Comparison of ENCODE assay signal across 21 cellular contexts in the genomic region with DNA sequence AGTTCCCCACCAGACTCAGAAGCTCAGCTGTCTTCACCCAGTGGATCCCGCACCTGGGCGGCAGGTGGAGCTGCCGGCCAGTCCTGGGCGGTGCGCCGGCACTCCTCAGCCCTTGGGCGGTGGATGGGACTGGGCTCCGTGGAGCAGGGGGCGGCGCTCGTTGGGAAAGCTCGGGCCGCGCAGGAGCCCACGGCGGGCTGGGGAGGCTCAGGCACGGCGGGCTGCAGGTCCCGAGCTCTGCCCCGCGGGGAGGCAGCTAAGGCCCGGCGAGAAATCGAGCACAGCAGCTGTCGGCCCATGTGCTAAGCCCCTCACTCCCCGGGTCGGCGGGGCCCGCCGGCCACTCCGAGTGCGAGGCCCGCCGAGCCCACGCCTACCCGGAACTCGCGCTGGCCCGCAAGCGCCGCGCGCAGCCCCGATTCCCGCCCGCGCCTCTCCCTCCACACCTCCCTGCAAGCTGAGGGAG.
A peak's percentile ranks its signal among the peaks of the same experiment; 100 is the strongest.
DNase-seq lines count a peak whose midpoint lies in the region; FAIRE-seq and TF ChIP-seq lines count a peak whose summit lies in the region.
"Had no signal": no experiment of that assay in that cellular context is flagged by ENCODE, and none has a peak within 500 bp of the region (broad histone marks: within the 10 kb centered on the region; RNA-seq: fewer than 3 reads in every experiment).

No MANE protein-coding gene starts in this region.

- FAIRE-seq in H1 (lab: Jason Lieb, UNC) (no peak), kidney (lab: Jason Lieb, UNC) (no peak)
- FAIRE-seq: GM18507 had no signal

- H3K4me1 Mint-ChIP-seq in MCF 10A (ENCODE audit: insufficient read depth, unreplicated experiment), result no peaks in the 10 kb centered on the region

- POLR2A ChIA-PET in H1 (lab: Charles Lee; ENCODE audit: partially characterized antibody), result no interaction called here
- POLR2A ChIA-PET in MCF 10A (lab: Yijun Ruan, JAX), result no interaction called here

- CTCF ChIA-PET in H1 (lab: Charles Lee; ENCODE audit: partially characterized antibody), result interaction anchor here (1.0 to 1.5 kb wide), 4 partner anchors 8 to 224 kb away, joined by 3 to 4 read pairs (median 4); no protein-coding TSS in a partner anchor
- CTCF ChIA-PET in MCF 10A (lab: Yijun Ruan, JAX), result interaction anchor here (0.6 kb wide), 1 partner anchor 57 kb away, joined by 3 read pairs; no protein-coding TSS in a partner anchor

- no peaks in the 10 kb centered on the region for H3K27me3 Mint-ChIP-seq in MCF 10A (ENCODE audit: insufficient read depth, unreplicated experiment)

- H2BK15ac ChIP-seq in H1 (ENCODE audit: low read length), result no peak overlapping the region

- H3K9me3 Mint-ChIP-seq in MCF 10A (ENCODE audit: unreplicated experiment), result peaks cover 16% of the 10 kb centered on the region

- H3K4me3 Mint-ChIP-seq in MCF 10A (ENCODE audit: unreplicated experiment), result no peak overlapping the region

- H3K4me1 ChIP-seq in H1 (replicated peaks in 1 of 4; ENCODE audit: control insufficient read depth in 3 of 4, insufficient read depth in 4 of 4, low read length in 3 of 4) (no peaks in the 10 kb centered on the region), kidney (ENCODE audit: control insufficient read depth in 1 of 2, insufficient read depth in 1 of 2, low read depth in 1 of 2, low read length in 2 of 2) (no peaks in the 10 kb centered on the region), spleen (no peaks in the 10 kb centered on the region)
- H3K4me1 ChIP-seq: heart left ventricle had no signal

- H4K20me1 ChIP-seq in H1 (replicated peaks in 1 of 2; ENCODE audit: control insufficient read depth in 1 of 2, insufficient read depth in 2 of 2, low read length in 2 of 2), result no peaks in the 10 kb centered on the region

- H3K18ac ChIP-seq in H1 (ENCODE audit: extremely low read depth, low read length), result no peak overlapping the region

- no peak overlapping the region for H2AK5ac ChIP-seq in H1 (ENCODE audit: low read depth, low read length)

- H3K4me2 ChIP-seq in H1 (ENCODE audit: insufficient read depth in 1 of 2, low read depth in 2 of 2, low read length in 2 of 2), result peak overlapping the region in 1 of 2 experiments; percentile 13; a peak in 1 of 4 replicates

- no peaks in the 10 kb centered on the region for H3K27me3 ChIP-seq in H7 (ENCODE audit: control insufficient read depth, insufficient read depth, low read length)
- no peaks in the 10 kb centered on the region for H3K27me3 ChIP-seq in H1 (replicated peaks in 1 of 4; ENCODE audit: control insufficient read depth in 3 of 4, extremely low read depth in 1 of 4, insufficient read depth in 3 of 4, low read length in 3 of 4)
- no peaks in the 10 kb centered on the region for H3K27me3 ChIP-seq in spleen (replicated peaks in 1 of 7)
- H3K27me3 ChIP-seq: heart left ventricle had no signal

- H3K36me3 ChIP-seq in H7 (replicated peaks; ENCODE audit: control insufficient read depth, insufficient read depth, low read length) (no peaks in the 10 kb centered on the region), H1 (ENCODE audit: control insufficient read depth in 2 of 4, insufficient read depth in 4 of 4, low read length in 3 of 4) (no peaks in the 10 kb centered on the region), kidney (ENCODE audit: control insufficient read depth in 1 of 2, insufficient read depth in 2 of 2, low read length in 2 of 2) (no peaks in the 10 kb centered on the region), spleen (no peaks in the 10 kb centered on the region)
- H3K36me3 ChIP-seq: heart left ventricle had no signal

- H3K36me3 Mint-ChIP-seq in MCF 10A (ENCODE audit: insufficient read depth, unreplicated experiment), result no peaks in the 10 kb centered on the region

- no peak overlapping the region for H4K91ac ChIP-seq in H1 (replicated peaks; ENCODE audit: insufficient read length, low read length)

- H3K9ac ChIP-seq in H1 (replicated peaks in 1 of 4; ENCODE audit: extremely low read depth in 1 of 4, low read depth in 3 of 4, low read length in 3 of 4), result no peak overlapping the region
- H3K9ac ChIP-seq in kidney (ENCODE audit: low read length in 2 of 2), result no peak overlapping the region

- no peak overlapping the region for H2BK20ac ChIP-seq in H1 (ENCODE audit: low read length)

- H3K14ac ChIP-seq in H1 (ENCODE audit: insufficient read length), result no peak overlapping the region

- peak; percentile 43 to 61 for TF ChIP-seq RAD21 in H1 (IDR thresholded peaks at IDR 0.05 in 1 of 2, conservative IDR thresholded peaks at IDR 0.05 in 1 of 2; ENCODE audit: low read depth in 2 of 2, low read length in 2 of 2)

- no peak overlapping the region for H4K8ac ChIP-seq in H1 (ENCODE audit: extremely low read depth, insufficient read depth, low read length)

- BruUV-seq in MCF 10A (replicated peaks; lab: Mats Ljungman, UMichigan), result no TSS peak

- no peak overlapping the region for H4K5ac ChIP-seq in H1 (ENCODE audit: insufficient read length, low read depth, low read length)

- no peak overlapping the region for H2BK12ac ChIP-seq in H1 (ENCODE audit: low read depth, low read length)

- DNase-seq in H7, result peak; percentile 1
- DNase-seq in H1 (ENCODE audit: low read depth in 1 of 2, low spot score in 2 of 2), result peak; percentile 10 to 68
- peak; percentile 52 for DNase-seq in kidney
- peak; percentile 72 for DNase-seq in spleen
- DNase-seq in NCI-H526 treated with DMSO at 0.1 percent for 48 hours (lab: John Stamatoyannopoulos, UW), result no peak
- no peak for DNase-seq in SHP77 (lab: John Stamatoyannopoulos, UW)
- DNase-seq in MCF 10A (ENCODE audit: unreplicated experiment), result no peak
- DNase-seq: activated CD4-positive, alpha-beta T cell treated with anti-CD3 and anti-CD28 coated beads, Interleukin-2, amount 50 U/mL, for 1 hour; amygdala; central memory CD4-positive, alpha-beta T cell; effector CD4-positive, alpha-beta T cell; heart left ventricle; NCI-H146; NCI-H2171 treated with DMSO at 0.1 percent for 48 hours; NCI-H774; PC-3; retina; SIG-M5; stimulated activated CD4-positive, alpha-beta T cell treated with anti-CD3 and anti-CD28 coated beads, Interleukin-15, amount 100 ng/mL, for 24 hours; T-helper 1 cell had no signal

- no peak overlapping the region for H3K27ac Mint-ChIP-seq in MCF 10A (ENCODE audit: low read depth, unreplicated experiment)

- H3K4me3 ChIP-seq in H7 (ENCODE audit: insufficient read depth, low read depth, low read length) (peak overlapping the region; percentile 47), H1 (ENCODE audit: extremely low read depth in 1 of 4, insufficient read depth in 2 of 4, low read depth in 3 of 4, low read length in 4 of 4) (peak overlapping the region in 2 of 4 experiments; percentile 23 to 37; a peak in 3 of 8 replicates), kidney (ENCODE audit: low read length in 2 of 2) (no peak overlapping the region), spleen (no peak overlapping the region)
- H3K4me3 ChIP-seq: heart left ventricle had no signal

- H3K27ac ChIP-seq in H1 (ENCODE audit: low read depth, low read length) (no peak overlapping the region), kidney (ENCODE audit: low read depth in 2 of 2, low read length in 2 of 2) (no peak overlapping the region), spleen (no peak overlapping the region)
- H3K27ac ChIP-seq: heart left ventricle had no signal

- intact Hi-C loops in kidney (cut with DNase I) (no loop called here), spleen (cut with DNase I; ENCODE audit: low total_unique reads) (no loop called here), MCF 10A (cut with micrococcal nuclease) (no loop called here)

- no peak overlapping the region for H3K23ac ChIP-seq in H1 (ENCODE audit: insufficient read length)

- H2BK5ac ChIP-seq in H1 (ENCODE audit: low read depth, low read length), result no peak overlapping the region

- H3K9me3 ChIP-seq in H1 (ENCODE audit: insufficient read depth in 2 of 2, low read depth in 1 of 2, low read length in 1 of 2) (peaks cover 0 to 7% of the 10 kb centered on the region in 2 experiments; a peak in 1 of 4 replicates), kidney (ENCODE audit: control insufficient read depth in 1 of 2, low read length in 2 of 2) (peaks cover 0 to 2% of the 10 kb centered on the region in 2 donors), spleen (peaks cover 0 to 37% (median 7%) of the 10 kb centered on the region in 8 donors)

- H2AFZ ChIP-seq in H1 (ENCODE audit: low read length), result no peak overlapping the region

- H2BK120ac ChIP-seq in H1 (replicated peaks; ENCODE audit: low read depth, low read length), result no peak overlapping the region

- H3K23me2 ChIP-seq in H1 (ENCODE audit: low read depth, low read length), result no peaks in the 10 kb centered on the region

- no peaks in the 10 kb centered on the region for H3K79me2 ChIP-seq in H1 (ENCODE audit: control insufficient read depth in 1 of 2, insufficient read depth in 2 of 2, low read length in 2 of 2)

- 62% methylated on average over 29 of the region's 47 CpGs; no CpG with 5 or more reads in 1 of the 2 experiments for WGBS in H1 (ENCODE audit: extremely low coverage in 1 of 2, insufficient coverage in 1 of 2, insufficient read length in 1 of 2, insufficient replicate concordance in 2 of 2, low coverage in 1 of 2, low lambda C conversion rate in 2 of 2, missing lambda C conversion rate in 1 of 2), 2 experiments
- WGBS in spleen, 5 donors, result 45 to 76% (median 63%) methylated on average over 9 to 47 of the region's 47 CpGs

- no peaks in the 10 kb centered on the region for H3K79me1 ChIP-seq in H1 (ENCODE audit: low read depth, low read length)

- no peak overlapping the region for H3K4ac ChIP-seq in H1 (replicated peaks; ENCODE audit: insufficient read length, low read depth, low read length)

- H3K56ac ChIP-seq in H1 (replicated peaks; ENCODE audit: insufficient read length, low read depth, low read length), result no peak overlapping the region

- TF ChIP-seq CTCF in H1 (IDR thresholded peaks at IDR 0.05; ENCODE audit: control extremely low read depth in 1 of 3, insufficient read depth in 1 of 3, low read depth in 1 of 3, low read length in 3 of 3) (peak; percentile 26 to 39 (median 27)), kidney (IDR thresholded peaks at IDR 0.05; ENCODE audit: borderline replicate concordance, extremely low read depth, insufficient read depth) (peak; percentile 20), spleen (IDR thresholded peaks at IDR 0.05 in 8 of 11, conservative IDR thresholded peaks at IDR 0.05 in 3 of 11) (no peak), MCF 10A (IDR thresholded peaks at IDR 0.05; ENCODE audit: unreplicated experiment) (no peak)

- TF ChIP-seq POLR2A in H1 (IDR thresholded peaks at IDR 0.05; ENCODE audit: control extremely low read depth in 1 of 2, low read depth in 2 of 2, low read length in 2 of 2), result no peak
- TF ChIP-seq POLR2A in spleen (IDR thresholded peaks at IDR 0.05), result no peak

- no peak for TF ChIP-seq EP300 in H1 (IDR thresholded peaks at IDR 0.05; ENCODE audit: borderline replicate concordance in 1 of 2, low read depth in 2 of 2, low read length in 2 of 2)

TF ChIP-seq in H1, 55 proteins besides CTCF, POLR2A, EP300 and RAD21 (continues in another document):
- TF ChIP-seq KDM4A (IDR thresholded peaks at IDR 0.05; ENCODE audit: low read depth, low read length, severe bottlenecking), result peak; percentile 33

Comparison
In these comparisons a context has a peak if more than half of its experiments do, and no peak if none do; other contexts are left out.
1. DNase-seq: peak in H7 (single experiment), H1 (2 of 2), kidney (single experiment) and spleen (single experiment); none in NCI-H526 treated with DMSO at 0.1 percent for 48 hours (single experiment), SHP77 (0 of 2) and MCF 10A (single experiment).
2. CTCF ChIP-seq: peak in H1 (3 of 3) and kidney (single experiment); none in spleen (0 of 11) and MCF 10A (single experiment).